Comparison of ENCODE assay signal across 11 cellular contexts in the genomic region with DNA sequence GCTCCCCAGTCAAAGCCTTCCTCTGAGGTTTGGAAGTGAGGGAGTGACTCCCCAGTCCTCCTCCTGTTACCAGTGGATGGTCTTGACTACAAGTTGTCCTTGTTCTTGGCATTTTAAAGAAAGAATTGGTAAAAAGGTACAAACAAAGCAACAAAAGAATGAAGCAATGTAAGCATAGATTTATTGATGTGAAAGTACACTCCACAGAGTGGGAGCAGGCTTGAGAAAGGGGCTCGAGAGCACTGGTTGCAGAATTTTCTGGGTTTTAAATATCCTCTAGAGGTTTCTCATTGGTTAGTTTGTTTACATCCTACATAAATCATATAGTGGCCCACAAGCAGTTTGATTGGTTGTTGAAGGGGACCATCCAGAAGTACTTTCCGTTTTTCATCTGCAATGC. TPM values are rescaled to one million over a fixed set of nuclear protein-coding genes. Genes with fewer than 3 reads are reported as not detected.
"Had no signal": no experiment of that assay in that cellular context is flagged by ENCODE, and none has a peak within 500 bp of the region (broad histone marks: within the 10 kb centered on the region; RNA-seq: fewer than 3 reads in every experiment).

No MANE protein-coding gene starts in this region.

- H3K4me2 ChIP-seq: GM23338 had no signal

- H3K9ac ChIP-seq: GM23248 had no signal

- H3K27ac Mint-ChIP-seq: GM23338, H9, HFFc6 had no signal

- H3K4me3 ChIP-seq: GM23248, GM23338, HAP-1 had no signal

- H3K4me1 Mint-ChIP-seq: GM23338, H9 had no signal

- H3K4me3 Mint-ChIP-seq: GM23338, H9, HFFc6 had no signal

- H3K36me3 ChIP-seq: HAP-1 had no signal

- ATAC-seq: GM23338, HCT116 had no signal

- H3K27ac ChIP-seq: GM23248 had no signal

- FAIRE-seq: H1, H54 had no signal

- H3K4me1 ChIP-seq: HAP-1 had no signal

- H2AFZ ChIP-seq: GM23248, GM23338 had no signal

- DNase-seq: GM23248, GOT3, H7, H9, HCEC 1CT, HFFc6 had no signal

RNA-seq across cellular contexts. Expression of gene GLYATL1, which starts 22.7 kb away (rescaled TPM):
- total RNA-seq: GM23248 had no signal
